ENCODE assay signal across 9 cellular contexts in genomic region chr1:66533804-66534745, GRCh38. TPM values are rescaled to one million over a fixed set of nuclear protein-coding genes. Genes with fewer than 3 reads are reported as not detected.
DNase-seq lines count a peak whose midpoint lies in the region; ATAC-seq and TF ChIP-seq lines count a peak whose summit lies in the region.
"Had no signal": no experiment of that assay in that cellular context is flagged by ENCODE, and none has a peak within 500 bp of the region (broad histone marks: within the 10 kb centered on the region; RNA-seq: fewer than 3 reads in every experiment).

A gene with protein sequence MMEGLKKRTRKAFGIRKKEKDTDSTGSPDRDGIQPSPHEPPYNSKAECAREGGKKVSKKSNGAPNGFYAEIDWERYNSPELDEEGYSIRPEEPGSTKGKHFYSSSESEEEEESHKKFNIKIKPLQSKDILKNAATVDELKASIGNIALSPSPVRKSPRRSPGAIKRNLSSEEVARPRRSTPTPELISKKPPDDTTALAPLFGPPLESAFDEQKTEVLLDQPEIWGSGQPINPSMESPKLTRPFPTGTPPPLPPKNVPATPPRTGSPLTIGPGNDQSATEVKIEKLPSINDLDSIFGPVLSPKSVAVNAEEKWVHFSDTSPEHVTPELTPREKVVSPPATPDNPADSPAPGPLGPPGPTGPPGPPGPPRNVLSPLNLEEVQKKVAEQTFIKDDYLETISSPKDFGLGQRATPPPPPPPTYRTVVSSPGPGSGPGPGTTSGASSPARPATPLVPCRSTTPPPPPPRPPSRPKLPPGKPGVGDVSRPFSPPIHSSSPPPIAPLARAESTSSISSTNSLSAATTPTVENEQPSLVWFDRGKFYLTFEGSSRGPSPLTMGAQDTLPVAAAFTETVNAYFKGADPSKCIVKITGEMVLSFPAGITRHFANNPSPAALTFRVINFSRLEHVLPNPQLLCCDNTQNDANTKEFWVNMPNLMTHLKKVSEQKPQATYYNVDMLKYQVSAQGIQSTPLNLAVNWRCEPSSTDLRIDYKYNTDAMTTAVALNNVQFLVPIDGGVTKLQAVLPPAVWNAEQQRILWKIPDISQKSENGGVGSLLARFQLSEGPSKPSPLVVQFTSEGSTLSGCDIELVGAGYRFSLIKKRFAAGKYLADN (plus strand): TSS chr1:66534153. CDS start chr1:66534359, 206 bp downstream.

- peak within 1 kb of the TSS; percentile 64 for H3K18ac ChIP-seq in mesendoderm (ENCODE audit: low read length)

- peak within 1 kb of the TSS; percentile 75 for H3K56ac ChIP-seq in mesendoderm (ENCODE audit: low read length)

- no CpG with 5 or more reads among the region's 25 CpGs for WGBS in mesendoderm (ENCODE audit: extremely low coverage, insufficient coverage, low lambda C conversion rate)

- peak within 1 kb of the TSS; percentile 93 for H3K4me2 ChIP-seq in mesendoderm (ENCODE audit: low read length)
- H3K4me2 ChIP-seq in PC-9 = no peak within 1 kb of the TSS

- H3K9me2 ChIP-seq in PC-9 (ENCODE audit: insufficient read depth) = peaks cover 7% of the 10 kb centered on the region; the same call in 1 of the 2 replicates

- no peaks in the 10 kb centered on the region for H3K4me1 ChIP-seq in mesendoderm (ENCODE audit: control insufficient read depth, low read depth, low read length)
- no peaks in the 10 kb centered on the region for H3K4me1 ChIP-seq in PC-9 (replicated peaks; ENCODE audit: insufficient read depth)

- no peak within 1 kb of the TSS for H2BK5ac ChIP-seq in mesendoderm (ENCODE audit: low read length)

- H3K27me3 ChIP-seq in mesendoderm (ENCODE audit: insufficient read depth, low read length, poor library complexity) (no peaks in the 10 kb centered on the region), PC-9 (ENCODE audit: insufficient read depth, low read depth) (no peaks in the 10 kb centered on the region)

- H4K8ac ChIP-seq in mesendoderm (ENCODE audit: low read depth, low read length) = no peak within 1 kb of the TSS

- no peak within 1 kb of the TSS for H3K23ac ChIP-seq in mesendoderm (ENCODE audit: low read length)

- peak; percentile 95 for ATAC-seq in SK-N-SH treated with all-trans-retinoic acid at 6 μM for 48 hours

- H2BK15ac ChIP-seq in mesendoderm (replicated peaks; ENCODE audit: low read depth) = no peak within 1 kb of the TSS

- BruUV-seq in PC-9 (replicated peaks; lab: Mats Ljungman, UMichigan) = no TSS peak

- H2AFZ ChIP-seq in PC-9 = no peak within 1 kb of the TSS

- H3K36me3 ChIP-seq in mesendoderm (ENCODE audit: control insufficient read depth, insufficient read depth, low read length) (no peaks in the 10 kb centered on the region), PC-9 (ENCODE audit: low read depth) (no peaks in the 10 kb centered on the region)

- intact Hi-C loops in PC-9 (cut with micrococcal nuclease; ENCODE audit: unreplicated experiment) = no loop called here

- POLR2A ChIA-PET in PC-9 (lab: Charles Lee; ENCODE audit: unreplicated experiment) = interaction anchor here (0.6 kb wide), 1 partner anchor 9 kb away, joined by 7 read pairs; no protein-coding TSS in a partner anchor

- no peak within 1 kb of the TSS for H2AK5ac ChIP-seq in mesendoderm (ENCODE audit: low read length)

- no peaks in the 10 kb centered on the region for H3K9me3 ChIP-seq in PC-9 (ENCODE audit: insufficient read depth, low read depth)

- H3K79me2 ChIP-seq in mesendoderm (ENCODE audit: control insufficient read depth, insufficient read depth, low read length) (no peaks in the 10 kb centered on the region), PC-9 (ENCODE audit: low read depth) (no peaks in the 10 kb centered on the region)

- DNase-seq in NCI-H2029 treated with DMSO at 0.1 percent for 48 hours (lab: John Stamatoyannopoulos, UW) = peak; percentile 75
- no peak for DNase-seq in NCI-H2029 (lab: John Stamatoyannopoulos, UW)
- no peak for DNase-seq in epithelial cell of proximal tubule (ENCODE audit: low read depth)
- peak; percentile 90 for DNase-seq in mesendoderm
- DNase-seq in substantia nigra (lab: John Stamatoyannopoulos, UW) = peak in 48 of 49 donors; percentile 15 to 91 (median 77)
- no peak for DNase-seq in stimulated activated CD4-positive, alpha-beta T cell treated with anti-CD3 and anti-CD28 coated beads, Interleukin-4, amount 100 ng/mL, for 24 hours
- DNase-seq in PC-9 = no peak

- CTCF ChIA-PET in PC-9 (lab: Charles Lee) = interaction anchor here (0.7 kb wide), 1 partner anchor 912 kb away, joined by 3 read pairs; no protein-coding TSS in a partner anchor

- H3F3A ChIP-seq in PC-9 (ENCODE audit: insufficient read depth, low read depth) = no peaks in the 10 kb centered on the region

- no peak within 1 kb of the TSS for H4K5ac ChIP-seq in mesendoderm (ENCODE audit: low read length)

- no peaks in the 10 kb centered on the region for H4K20me1 ChIP-seq in PC-9 (ENCODE audit: insufficient read depth)

- H3K4me3 ChIP-seq in epithelial cell of proximal tubule (ENCODE audit: low read depth, low read length) (peak within 1 kb of the TSS; percentile 61), mesendoderm (ENCODE audit: low read length) (peak within 1 kb of the TSS; percentile 50), PC-9 (no peak within 1 kb of the TSS)
- H3K4me3 ChIP-seq: SK-N-MC had no signal

- peak within 1 kb of the TSS; percentile 27 for H3K4ac ChIP-seq in mesendoderm (ENCODE audit: low read depth, low read length)

- TF ChIP-seq CTCF in epithelial cell of proximal tubule (conservative IDR thresholded peaks at IDR 0.05; ENCODE audit: low read depth, low read length) = no peak
- TF ChIP-seq CTCF in PC-9 (conservative IDR thresholded peaks at IDR 0.05) = no peak

- H3K79me1 ChIP-seq in mesendoderm (ENCODE audit: low read length) = no peaks in the 10 kb centered on the region

- H3K27ac ChIP-seq in mesendoderm (ENCODE audit: low read depth, low read length) (no peak within 1 kb of the TSS), substantia nigra (ENCODE audit: low read depth, low read length, poor library complexity, severe bottlenecking) (peak within 1 kb of the TSS; percentile 75), PC-9 (no peak within 1 kb of the TSS)
- H3K27ac ChIP-seq: SK-N-MC had no signal

- peak within 1 kb of the TSS; percentile 20 for H2BK120ac ChIP-seq in mesendoderm (ENCODE audit: low read depth, low read length)

- peak within 1 kb of the TSS; percentile 57 for H3K9ac ChIP-seq in mesendoderm (ENCODE audit: low read length)

TF ChIP-seq in SK-N-SH treated with all-trans-retinoic acid at 6 μM for 48 hours, 23 proteins besides CTCF, POLR2A, EP300 and RAD21 (continues in another document):
- TF ChIP-seq, protein P1, sequence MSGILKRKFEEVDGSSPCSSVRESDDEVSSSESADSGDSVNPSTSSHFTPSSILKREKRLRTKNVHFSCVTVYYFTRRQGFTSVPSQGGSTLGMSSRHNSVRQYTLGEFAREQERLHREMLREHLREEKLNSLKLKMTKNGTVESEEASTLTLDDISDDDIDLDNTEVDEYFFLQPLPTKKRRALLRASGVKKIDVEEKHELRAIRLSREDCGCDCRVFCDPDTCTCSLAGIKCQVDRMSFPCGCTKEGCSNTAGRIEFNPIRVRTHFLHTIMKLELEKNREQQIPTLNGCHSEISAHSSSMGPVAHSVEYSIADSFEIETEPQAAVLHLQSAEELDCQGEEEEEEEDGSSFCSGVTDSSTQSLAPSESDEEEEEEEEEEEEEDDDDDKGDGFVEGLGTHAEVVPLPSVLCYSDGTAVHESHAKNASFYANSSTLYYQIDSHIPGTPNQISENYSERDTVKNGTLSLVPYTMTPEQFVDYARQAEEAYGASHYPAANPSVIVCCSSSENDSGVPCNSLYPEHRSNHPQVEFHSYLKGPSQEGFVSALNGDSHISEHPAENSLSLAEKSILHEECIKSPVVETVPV (CRISPR knock-in tag; IDR thresholded peaks at IDR 0.05) = no peak
- TF ChIP-seq GLIS3 (CRISPR knock-in tag; IDR thresholded peaks at IDR 0.05) (no peak), ZC3H10 (CRISPR knock-in tag; IDR thresholded peaks at IDR 0.05) (no peak), CSDC2 (CRISPR knock-in tag; IDR thresholded peaks at IDR 0.05) (no peak), POU6F1 (CRISPR knock-in tag; IDR thresholded peaks at IDR 0.05; ENCODE audit: borderline replicate concordance, low read depth) (no peak), PPARA (CRISPR knock-in tag; IDR thresholded peaks at IDR 0.05; ENCODE audit: borderline replicate concordance) (no peak), ZNF8 (CRISPR knock-in tag; IDR thresholded peaks at IDR 0.05) (no peak), ARNTL (CRISPR knock-in tag; IDR thresholded peaks at IDR 0.05; ENCODE audit: borderline replicate concordance, low read depth) (no peak)

RNA-seq across cellular contexts. Expression of the gene that starts here (rescaled TPM):
- total RNA-seq in epithelial cell of proximal tubule (6.9 and 8.3 TPM in 2 replicates), PC-9 (2021) (not detected in 2 replicates)
- polyA plus RNA-seq in mesendoderm (2013, experiment 1 of 2) = 0.77 TPM
- 0.84 TPM for polyA plus RNA-seq in mesendoderm (2013, experiment 2 of 2)

Comparison
In these comparisons a context has a peak if more than half of its experiments do, and no peak if none do; other contexts are left out.
1. DNase-seq: peak in NCI-H2029 treated with DMSO at 0.1 percent for 48 hours (single experiment), mesendoderm (single experiment) and substantia nigra (48 of 49); none in NCI-H2029 (single experiment), epithelial cell of proximal tubule (single experiment), stimulated activated CD4-positive, alpha-beta T cell treated with anti-CD3 and anti-CD28 coated beads, Interleukin-4, amount 100 ng/mL, for 24 hours (single experiment) and PC-9 (0 of 2).